31 cellular contexts compared by ENCODE assay signal in genomic region chr18:55369346-55369745, GRCh38.
"Had no signal": no experiment of that assay in that cellular context is flagged by ENCODE, and none has a peak within 500 bp of the region (broad histone marks: within the 10 kb centered on the region; RNA-seq: fewer than 3 reads in every experiment).

No MANE protein-coding gene starts in this region.

- H3K9me3 ChIP-seq: body of pancreas had no signal

- DNase-seq: activated effector memory CD4-positive, alpha-beta T cell treated with anti-CD3 and anti-CD28 coated beads, Interleukin-2, amount 50 U/mL, for 16 hours; activated effector memory CD4-positive, alpha-beta T cell treated with Interleukin-2 at 50 U/mL for 16 hours; activated gamma-delta T cell; activated gamma-delta T cell treated with Interleukin-2 at 50 U/mL for 16 hours; activated naive CD4-positive, alpha-beta T cell; activated naive CD4-positive, alpha-beta T cell treated with anti-CD3 and anti-CD28 coated beads for 36 hours; activated naive CD4-positive, alpha-beta T cell treated with anti-CD3 and anti-CD28 coated beads, Interleukin-2, amount 10 ng/mL, durations not matched to agents 7 days and 5 days; activated naive CD4-positive, alpha-beta T cell treated with anti-CD3 and anti-CD28 coated beads, Interleukin-2, amount 50 U/mL, for 16 hours; activated naive CD4-positive, alpha-beta T cell treated with Interleukin-2 at 50 U/mL for 16 hours; activated naive CD8-positive, alpha-beta T cell treated with anti-CD3 and anti-CD28 coated beads for 36 hours; activated naive CD8-positive, alpha-beta T cell treated with anti-CD3 and anti-CD28 coated beads, Interleukin-2, amount 10 ng/mL, durations not matched to agents 7 days and 5 days; activated naive CD8-positive, alpha-beta T cell treated with anti-CD3 and anti-CD28 coated beads, Interleukin-2, amount 50 U/mL, for 24 hours; activated T-cell treated with anti-CD3 and anti-CD28 coated beads, Interleukin-2, amount 50 U/mL, for 24 hours; activated T-cell treated with anti-CD3 and anti-CD28 coated beads, Interleukin-2, amount 50 U/mL, for 4 hours; activated T-cell treated with anti-CD3 and anti-CD28 coated beads, Interleukin-2, amount 50 U/mL, for 48 hours; activated T-cell treated with anti-CD3 and anti-CD28 coated beads, Interleukin-2, amount 50 U/mL, for 72 hours; adrenal gland; amniotic stem cell; amygdala; anterior cingulate cortex; aorta; body of pancreas; brain microvascular endothelial cell; caudate nucleus; central memory CD4-positive, alpha-beta T cell; cerebellar nuclear complex had no signal

- H3K27ac ChIP-seq: adrenal gland, ascending aorta, body of pancreas, brain microvascular endothelial cell, breast epithelium, cardiac muscle cell had no signal

- H3K27me3 ChIP-seq: adrenal gland, ascending aorta, body of pancreas, brain microvascular endothelial cell, breast epithelium, cardiac muscle cell had no signal

- H3K36me3 ChIP-seq: adrenal gland, ascending aorta, brain microvascular endothelial cell, breast epithelium, cardiac muscle cell had no signal

- ATAC-seq: activated naive CD4-positive, alpha-beta T cell treated with anti-CD3 and anti-CD28 coated beads, Interleukin-2, amount 50 U/mL, for 72 hours; activated naive CD8-positive, alpha-beta T cell treated with anti-CD3 and anti-CD28 coated beads, Interleukin-2, amount 50 U/mL, for 24 hours; activated T-cell treated with anti-CD3 and anti-CD28 coated beads, Interleukin-2, amount 50 U/mL, for 4 hours; activated T-cell treated with anti-CD3 and anti-CD28 coated beads, Interleukin-2, amount 50 U/mL, for 72 hours; activated T-helper 17 cell treated with anti-CD3 and anti-CD28 coated beads, Interleukin-2, amount 50 U/mL, for 72 hours; body of pancreas had no signal

- H3K4me3 ChIP-seq: adrenal gland, ascending aorta, body of pancreas, breast epithelium, cardiac muscle cell had no signal

- H3K4me1 ChIP-seq: adrenal gland, ascending aorta, body of pancreas, breast epithelium had no signal
